In the genomic region with DNA sequence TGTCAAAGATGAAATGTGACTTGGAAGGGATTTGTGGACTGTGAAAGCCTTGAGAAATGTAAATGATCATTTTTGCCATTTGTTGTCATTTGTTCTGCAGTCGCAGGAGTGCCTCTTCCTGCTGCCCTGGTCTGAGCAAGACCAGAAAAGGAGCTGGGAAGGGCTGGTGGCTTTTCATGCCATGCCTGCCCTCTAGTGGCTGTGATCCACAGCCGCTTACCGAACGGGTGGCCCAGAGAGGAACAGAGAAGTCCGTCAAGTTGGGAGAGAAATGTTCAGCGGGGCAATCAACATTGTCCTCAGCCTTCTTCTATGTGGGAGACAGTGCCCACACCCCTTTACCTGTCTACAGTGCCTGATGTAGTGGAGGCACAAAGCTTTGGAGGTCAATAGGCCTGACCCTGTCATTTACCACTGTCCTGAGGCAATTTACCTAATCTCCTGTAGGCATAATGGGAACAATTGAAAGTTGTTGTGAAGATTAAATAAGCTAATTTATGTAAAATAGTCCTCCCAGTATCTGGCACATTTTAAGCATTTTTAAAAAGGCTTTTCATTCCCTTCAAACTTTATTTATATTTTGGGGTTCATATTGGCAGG, we compare ENCODE assay signal across 8 cellular contexts.
DNase-seq lines count a peak whose midpoint lies in the region; ATAC-seq and TF ChIP-seq lines count a peak whose summit lies in the region.
"Had no signal": no experiment of that assay in that cellular context is flagged by ENCODE, and none has a peak within 500 bp of the region (broad histone marks: within the 10 kb centered on the region; RNA-seq: fewer than 3 reads in every experiment).

No MANE protein-coding gene starts in this region.

- H3K4me1 ChIP-seq in HAP-1 = peaks cover 5% of the 10 kb centered on the region
- H3K4me1 ChIP-seq in SJSA1 (replicated peaks) = no peaks in the 10 kb centered on the region; the same call in 1 of the 2 replicates

- DNase-seq in HAP-1 (ENCODE audit: low spot score in 2 of 2) (peak; percentile 63 to 84), LoVo (ENCODE audit: low spot score) (peak; percentile 75), SJSA1 (ENCODE audit: low read depth in 1 of 2, low spot score in 2 of 2) (peak; percentile 51 to 63), left cardiac atrium (peak; percentile 78), retina (peak; percentile 83)
- peak; percentile 63 for DNase-seq in activated naive CD8-positive, alpha-beta T cell treated with anti-CD3 and anti-CD28 coated beads, Interleukin-2, amount 50 U/mL, for 24 hours

- in situ Hi-C loops in HAP-1 (cut with MboI; ENCODE audit: low sequenced_read_pairs) = loop anchor here (5.0 kb wide), 1 partner anchor 192 kb away; no protein-coding TSS in a partner anchor

- no peaks in the 10 kb centered on the region for H3K9me3 ChIP-seq in HAP-1
- H3K9me3 ChIP-seq in SJSA1 (replicated peaks) = no peaks in the 10 kb centered on the region

- no peaks in the 10 kb centered on the region for H3K9me3 Mint-ChIP-seq in activated naive CD8-positive, alpha-beta T cell treated with anti-CD3 and anti-CD28 coated beads, Interleukin-2, amount 50 U/mL, for 24 hours

- H3K4me3 ChIP-seq in HAP-1 = no peak overlapping the region
- no peak overlapping the region for H3K4me3 ChIP-seq in SJSA1
- H3K4me3 ChIP-seq: skin epidermis had no signal

- peaks cover 11% of the 10 kb centered on the region for H3K27me3 Mint-ChIP-seq in activated naive CD8-positive, alpha-beta T cell treated with anti-CD3 and anti-CD28 coated beads, Interleukin-2, amount 50 U/mL, for 24 hours

- peak; percentile 89 for TF ChIP-seq CTCF in GM12874 (IDR thresholded peaks at IDR 0.05; ENCODE audit: insufficient read depth, low read depth, low read length)

- ATAC-seq in activated naive CD8-positive, alpha-beta T cell treated with anti-CD3 and anti-CD28 coated beads, Interleukin-2, amount 50 U/mL, for 24 hours = peak; percentile 82
- peak; percentile 96 to 97 for ATAC-seq in left cardiac atrium

- intact Hi-C loops in left cardiac atrium (cut with DNase I) = loop anchor here (5.0 to 10.0 kb wide), 2 partner anchors 189 to 247 kb away; no protein-coding TSS in a partner anchor

- H3K36me3 Mint-ChIP-seq in activated naive CD8-positive, alpha-beta T cell treated with anti-CD3 and anti-CD28 coated beads, Interleukin-2, amount 50 U/mL, for 24 hours (ENCODE audit: low read depth) = no peaks in the 10 kb centered on the region

- H3K36me3 ChIP-seq in HAP-1 (replicated peaks) = no peaks in the 10 kb centered on the region
- no peaks in the 10 kb centered on the region for H3K36me3 ChIP-seq in SJSA1

- H3K27ac ChIP-seq in SJSA1 = no peak overlapping the region
- H3K27ac ChIP-seq: skin epidermis had no signal

- H3K4me3 Mint-ChIP-seq in activated naive CD8-positive, alpha-beta T cell treated with anti-CD3 and anti-CD28 coated beads, Interleukin-2, amount 50 U/mL, for 24 hours = no peak overlapping the region

- H3K4me1 Mint-ChIP-seq in activated naive CD8-positive, alpha-beta T cell treated with anti-CD3 and anti-CD28 coated beads, Interleukin-2, amount 50 U/mL, for 24 hours = no peaks in the 10 kb centered on the region

- H3K27me3 ChIP-seq in HAP-1 (ENCODE audit: low read depth) = no peaks in the 10 kb centered on the region
- H3K27me3 ChIP-seq in SJSA1 (replicated peaks) = no peaks in the 10 kb centered on the region

- no peak overlapping the region for H3K27ac Mint-ChIP-seq in activated naive CD8-positive, alpha-beta T cell treated with anti-CD3 and anti-CD28 coated beads, Interleukin-2, amount 50 U/mL, for 24 hours
